ENCODE assay signal across 30 cellular contexts in the genomic region with DNA sequence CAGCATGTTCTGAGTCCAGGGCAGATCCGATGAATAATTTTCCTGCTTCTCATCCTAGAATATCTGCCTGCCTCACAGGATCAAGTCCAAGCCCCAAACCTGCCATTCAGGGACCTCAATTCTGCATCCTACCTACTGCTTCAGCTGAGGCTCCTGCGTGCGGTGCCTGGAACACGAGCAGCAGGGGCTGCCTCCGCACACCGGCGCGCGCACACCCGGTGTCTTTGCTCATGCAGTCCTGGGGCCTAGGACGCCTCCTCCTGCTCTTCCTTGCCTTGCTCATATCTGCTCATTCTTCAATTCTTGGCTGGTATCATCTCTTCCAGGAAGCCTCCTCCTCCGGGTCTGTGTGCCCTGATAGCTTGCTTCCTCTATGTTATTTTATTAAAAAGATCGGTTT.
"Had no signal": no experiment of that assay in that cellular context is flagged by ENCODE, and none has a peak within 500 bp of the region (broad histone marks: within the 10 kb centered on the region; RNA-seq: fewer than 3 reads in every experiment).

No MANE protein-coding gene starts in this region.

- H3K27me3 ChIP-seq: ascending aorta, breast epithelium, cardiac muscle cell, colonic mucosa, esophagus squamous epithelium, gastroesophageal sphincter, heart right ventricle, hepatocyte had no signal

- H3K4me2 ChIP-seq: hepatocyte had no signal

- H3K4me1 ChIP-seq: ascending aorta, breast epithelium, colonic mucosa, esophagus squamous epithelium, gastroesophageal sphincter had no signal

- H3K36me3 Mint-ChIP-seq: activated naive CD4-positive, alpha-beta T cell treated with anti-CD3 and anti-CD28 coated beads, Interleukin-2, amount 10 ng/mL, durations not matched to agents 7 days and 5 days; activated naive CD4-positive, alpha-beta T cell treated with anti-CD3 and anti-CD28 coated beads, Interleukin-2, amount 50 U/mL, for 72 hours; activated naive CD8-positive, alpha-beta T cell treated with anti-CD3 and anti-CD28 coated beads, Interleukin-2, amount 10 ng/mL, durations not matched to agents 7 days and 5 days; WTC11 had no signal

- H3K9me3 Mint-ChIP-seq: activated CD4-positive, alpha-beta memory T cell treated with anti-CD3 and anti-CD28 coated beads, Interleukin-2, amount 10 ng/mL, durations not matched to agents 7 days and 5 days; activated CD4-positive, alpha-beta T cell treated with anti-CD3 and anti-CD28 coated beads, Interleukin-2, amount 10 ng/mL, durations not matched to agents 7 days and 5 days; activated naive CD4-positive, alpha-beta T cell treated with anti-CD3 and anti-CD28 coated beads, Interleukin-2, amount 10 ng/mL, durations not matched to agents 7 days and 5 days; activated naive CD4-positive, alpha-beta T cell treated with anti-CD3 and anti-CD28 coated beads, Interleukin-2, amount 50 U/mL, for 72 hours; activated T-cell treated with anti-CD3 and anti-CD28 coated beads, Interleukin-2, amount 50 U/mL, for 24 hours; activated T-cell treated with anti-CD3 and anti-CD28 coated beads, Interleukin-2, amount 50 U/mL, for 72 hours; WTC11 had no signal

- DNase-seq: activated CD4-positive, alpha-beta memory T cell treated with anti-CD3 and anti-CD28 coated beads, Interleukin-2, amount 10 ng/mL, durations not matched to agents 7 days and 5 days; activated CD4-positive, alpha-beta T cell treated with anti-CD3 and anti-CD28 coated beads for 1 hour; activated CD4-positive, alpha-beta T cell treated with anti-CD3 and anti-CD28 coated beads for 4 hours; activated CD4-positive, alpha-beta T cell treated with anti-CD3 and anti-CD28 coated beads, Interleukin-2, amount 10 ng/mL, durations not matched to agents 7 days and 5 days; activated CD4-positive, alpha-beta T cell treated with anti-CD3 and anti-CD28 coated beads, Interleukin-2, amount 50 U/mL, for 4 hours; activated CD8-positive, alpha-beta memory T cell treated with anti-CD3 and anti-CD28 coated beads, Interleukin-2, amount 50 U/mL, for 48 hours; activated gamma-delta T cell; activated naive CD4-positive, alpha-beta T cell treated with anti-CD3 and anti-CD28 coated beads, Interleukin-2, amount 10 ng/mL, durations not matched to agents 7 days and 5 days; activated naive CD8-positive, alpha-beta T cell treated with anti-CD3 and anti-CD28 coated beads, Interleukin-2, amount 10 ng/mL, durations not matched to agents 7 days and 5 days; activated T-cell treated with anti-CD3 and anti-CD28 coated beads for 4 hours; activated T-cell treated with anti-CD3 and anti-CD28 coated beads, Interleukin-2, amount 50 U/mL, for 24 hours; activated T-cell treated with anti-CD3 and anti-CD28 coated beads, Interleukin-2, amount 50 U/mL, for 72 hours; central memory CD4-positive, alpha-beta T cell; colonic mucosa; dermis blood vessel endothelial cell; effector CD8-positive, alpha-beta T cell; esophagus squamous epithelium; foreskin melanocyte; heart right ventricle; T-helper 2 cell had no signal

- H3K4me3 ChIP-seq: ascending aorta, breast epithelium, cardiac muscle cell, colonic mucosa, esophagus squamous epithelium, gastroesophageal sphincter, heart right ventricle, hepatocyte had no signal

- H3K27ac ChIP-seq: ascending aorta, breast epithelium, colonic mucosa, epithelial cell of prostate, esophagus squamous epithelium, gastroesophageal sphincter, heart right ventricle, hepatocyte, VCaP had no signal

- H3K9me3 ChIP-seq: ascending aorta, breast epithelium, colonic mucosa, esophagus squamous epithelium, gastroesophageal sphincter, heart right ventricle had no signal

- H3K27ac Mint-ChIP-seq: activated CD4-positive, alpha-beta memory T cell treated with anti-CD3 and anti-CD28 coated beads, Interleukin-2, amount 10 ng/mL, durations not matched to agents 7 days and 5 days; activated CD4-positive, alpha-beta T cell treated with anti-CD3 and anti-CD28 coated beads, Interleukin-2, amount 10 ng/mL, durations not matched to agents 7 days and 5 days; activated naive CD4-positive, alpha-beta T cell treated with anti-CD3 and anti-CD28 coated beads, Interleukin-2, amount 10 ng/mL, durations not matched to agents 7 days and 5 days; activated naive CD8-positive, alpha-beta T cell treated with anti-CD3 and anti-CD28 coated beads, Interleukin-2, amount 10 ng/mL, durations not matched to agents 7 days and 5 days; activated T-cell treated with anti-CD3 and anti-CD28 coated beads, Interleukin-2, amount 50 U/mL, for 24 hours; activated T-cell treated with anti-CD3 and anti-CD28 coated beads, Interleukin-2, amount 50 U/mL, for 72 hours; brain; WTC11 had no signal

- H3K79me2 ChIP-seq: hepatocyte had no signal

- H3K4me3 Mint-ChIP-seq: activated CD4-positive, alpha-beta memory T cell treated with anti-CD3 and anti-CD28 coated beads, Interleukin-2, amount 10 ng/mL, durations not matched to agents 7 days and 5 days; activated CD4-positive, alpha-beta T cell treated with anti-CD3 and anti-CD28 coated beads, Interleukin-2, amount 10 ng/mL, durations not matched to agents 7 days and 5 days; activated naive CD4-positive, alpha-beta T cell treated with anti-CD3 and anti-CD28 coated beads, Interleukin-2, amount 10 ng/mL, durations not matched to agents 7 days and 5 days; activated naive CD8-positive, alpha-beta T cell treated with anti-CD3 and anti-CD28 coated beads, Interleukin-2, amount 10 ng/mL, durations not matched to agents 7 days and 5 days; activated T-cell treated with anti-CD3 and anti-CD28 coated beads, Interleukin-2, amount 50 U/mL, for 24 hours; activated T-cell treated with anti-CD3 and anti-CD28 coated beads, Interleukin-2, amount 50 U/mL, for 72 hours; brain; WTC11 had no signal

- H3K27me3 Mint-ChIP-seq: activated CD4-positive, alpha-beta memory T cell treated with anti-CD3 and anti-CD28 coated beads, Interleukin-2, amount 10 ng/mL, durations not matched to agents 7 days and 5 days; activated CD4-positive, alpha-beta T cell treated with anti-CD3 and anti-CD28 coated beads, Interleukin-2, amount 10 ng/mL, durations not matched to agents 7 days and 5 days; activated naive CD4-positive, alpha-beta T cell treated with anti-CD3 and anti-CD28 coated beads, Interleukin-2, amount 10 ng/mL, durations not matched to agents 7 days and 5 days; activated naive CD8-positive, alpha-beta T cell treated with anti-CD3 and anti-CD28 coated beads, Interleukin-2, amount 10 ng/mL, durations not matched to agents 7 days and 5 days; activated T-cell treated with anti-CD3 and anti-CD28 coated beads, Interleukin-2, amount 50 U/mL, for 24 hours; brain had no signal

- H3K36me3 ChIP-seq: ascending aorta, breast epithelium, cardiac muscle cell, colonic mucosa, esophagus squamous epithelium, gastroesophageal sphincter, heart right ventricle had no signal

- H2AFZ ChIP-seq: hepatocyte had no signal

- H3K4me1 Mint-ChIP-seq: brain had no signal
